In the genomic region with DNA sequence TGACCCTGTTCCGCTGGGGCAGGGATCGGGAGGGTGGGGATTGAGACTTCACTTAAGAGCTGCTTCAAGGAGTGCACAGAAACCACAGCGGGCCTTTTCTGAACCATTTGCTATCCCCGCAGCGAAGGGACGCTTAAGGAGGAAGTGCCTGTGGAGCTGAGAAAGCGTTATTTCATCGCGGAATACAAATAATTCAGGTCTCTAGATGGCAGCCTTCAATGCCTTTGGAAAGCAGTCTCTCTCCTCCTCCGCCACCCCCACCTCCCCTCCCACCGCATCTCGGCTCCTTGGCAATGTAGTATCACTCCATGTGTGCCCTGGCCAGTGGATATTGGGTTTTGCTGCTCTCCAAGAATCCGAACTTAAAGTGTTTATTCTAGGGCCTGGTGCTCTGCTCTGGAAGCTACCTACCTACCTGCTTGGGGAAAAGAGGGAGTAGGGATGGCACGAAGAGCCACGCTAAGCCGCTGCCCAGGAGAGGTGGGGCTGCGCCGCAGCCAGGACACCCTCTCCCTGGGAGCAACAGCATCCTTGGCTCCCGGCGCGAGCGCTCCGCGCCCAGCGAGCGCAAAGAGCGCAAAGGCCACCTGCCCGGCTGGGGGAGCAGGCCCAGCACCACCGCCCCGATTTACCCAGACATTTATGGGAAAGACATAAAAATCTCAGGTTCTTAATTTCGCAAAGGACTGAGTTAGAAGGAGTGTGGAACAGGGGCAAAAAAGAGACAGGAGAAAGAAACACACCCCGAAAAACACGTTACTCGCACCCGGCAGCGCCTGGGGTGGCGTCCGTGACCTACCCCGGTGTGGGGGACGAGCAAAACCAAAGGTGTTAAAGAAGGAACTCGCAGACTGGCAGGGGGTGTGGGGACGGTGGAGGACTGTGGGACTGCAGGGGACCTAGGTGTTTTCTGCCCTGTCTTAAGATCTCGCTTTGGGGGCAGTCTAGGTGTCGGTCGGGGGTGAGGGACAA, we compare ENCODE assay signal across 13 cellular contexts. TPM values are rescaled to one million over a fixed set of nuclear protein-coding genes. Genes with fewer than 3 reads are reported as not detected.
DNase-seq lines count a peak whose midpoint lies in the region; ATAC-seq and TF ChIP-seq lines count a peak whose summit lies in the region.
"Had no signal": no experiment of that assay in that cellular context is flagged by ENCODE, and none has a peak within 500 bp of the region (broad histone marks: within the 10 kb centered on the region; RNA-seq: fewer than 3 reads in every experiment).

No MANE protein-coding gene starts in this region.

- peak overlapping the region; percentile 96 for H3K4me3 ChIP-seq in cardiac muscle cell
- H3K4me3 ChIP-seq in parathyroid adenoma (ENCODE audit: low read depth, low read length): no peak overlapping the region

- peaks cover 18% of the 10 kb centered on the region for H3K27me3 ChIP-seq in cardiac muscle cell
- H3K27me3 ChIP-seq in parathyroid adenoma (ENCODE audit: control insufficient read depth, insufficient read depth, low read length): peaks cover 8% of the 10 kb centered on the region

- no peak for ATAC-seq in GM19328 (IDR thresholded peaks at IDR 0.05; ENCODE audit: unreplicated experiment)
- ATAC-seq: activated CD8-positive, alpha-beta T cell treated with anti-CD3 and anti-CD28 coated beads, Interleukin-2, amount 10 ng/mL, durations not matched to agents 7 days and 5 days; activated naive CD8-positive, alpha-beta T cell treated with anti-CD3 and anti-CD28 coated beads, Interleukin-2, amount 50 U/mL, for 24 hours had no signal

- H3K9ac ChIP-seq in parathyroid adenoma: no peak overlapping the region

- H3K79me2 ChIP-seq in parathyroid adenoma: no peaks in the 10 kb centered on the region

- in situ Hi-C loops in GM13976 (cut with MboI; ENCODE audit: low sequenced_read_pairs, unreplicated experiment): no loop called here

- peaks cover 17% of the 10 kb centered on the region for H3K4me1 ChIP-seq in cardiac muscle cell (ENCODE audit: low read depth)
- no peaks in the 10 kb centered on the region for H3K4me1 ChIP-seq in parathyroid adenoma

- peak overlapping the region; percentile 8 for H3K4me2 ChIP-seq in parathyroid adenoma (ENCODE audit: low read length)

- no peak overlapping the region for H2AFZ ChIP-seq in parathyroid adenoma

- H3K9me3 ChIP-seq in cardiac muscle cell (ENCODE audit: low read depth) (no peaks in the 10 kb centered on the region), parathyroid adenoma (ENCODE audit: control insufficient read depth, low read length) (no peaks in the 10 kb centered on the region)

- H3K36me3 ChIP-seq in cardiac muscle cell (no peaks in the 10 kb centered on the region), parathyroid adenoma (ENCODE audit: control insufficient read depth, insufficient read depth, low read length) (no peaks in the 10 kb centered on the region)

- H3K27ac ChIP-seq in cardiac muscle cell (no peak overlapping the region), parathyroid adenoma (no peak overlapping the region)

- TF ChIP-seq CTCF in GM13976 (IDR thresholded peaks at IDR 0.05; ENCODE audit: borderline replicate concordance, control extremely low read depth, extremely low read depth, insufficient read depth, missing control alignments) (no peak), cardiac muscle cell (IDR thresholded peaks at IDR 0.05; ENCODE audit: low read depth, low read length) (no peak), parathyroid adenoma (IDR thresholded peaks at IDR 0.05) (no peak)

- DNase-seq in GM13976 (ENCODE audit: low spot score): peak; percentile 24
- DNase-seq in NCI-H345 (lab: John Stamatoyannopoulos, UW): peak; percentile 92
- peak in 1 of 2 donors; percentile 71 for DNase-seq in cardiac muscle cell (ENCODE audit: low read depth in 1 of 2, low spot score in 1 of 2)
- no peak for DNase-seq in SW480 (ENCODE audit: low spot score)
- no peak for DNase-seq in KG1 (lab: John Stamatoyannopoulos, UW)
- DNase-seq: activated CD8-positive, alpha-beta T cell treated with anti-CD3 and anti-CD28 coated beads, Interleukin-2, amount 10 ng/mL, durations not matched to agents 7 days and 5 days; activated naive CD8-positive, alpha-beta T cell treated with anti-CD3 and anti-CD28 coated beads, Interleukin-2, amount 50 U/mL, for 24 hours; DND-41; NCI-H1694 treated with DMSO at 0.1 percent for 48 hours had no signal

RNA-seq across cellular contexts. Expression of gene SPHKAP, which starts 1.1 kb away (rescaled TPM):
- 74.7 and 146 TPM in 2 replicates for total RNA-seq in cardiac muscle cell
- polyA plus RNA-seq in cardiac muscle cell: 33.1 and 77.1 TPM in 2 replicates
- total RNA-seq: activated CD8-positive, alpha-beta T cell treated with anti-CD3 and anti-CD28 coated beads, Interleukin-2, amount 10 ng/mL, durations not matched to agents 7 days and 5 days; osteocyte; ureter had no signal

Comparison
In these comparisons a context has a peak if more than half of its experiments do, and no peak if none do; other contexts are left out.
1. DNase-seq: peak in GM13976 (single experiment) and NCI-H345 (single experiment); none in SW480 (single experiment) and KG1 (single experiment).